Comparison of ENCODE assay signal across 16 cellular contexts in genomic region chr20:58614984-58615760, GRCh38. TPM values are rescaled to one million over a fixed set of nuclear protein-coding genes. Genes with fewer than 3 reads are reported as not detected.
DNase-seq lines count a peak whose midpoint lies in the region; ATAC-seq, FAIRE-seq and TF ChIP-seq lines count a peak whose summit lies in the region.
"Had no signal": no experiment of that assay in that cellular context is flagged by ENCODE, and none has a peak within 500 bp of the region (broad histone marks: within the 10 kb centered on the region; RNA-seq: fewer than 3 reads in every experiment).

No MANE protein-coding gene starts in this region.

- FAIRE-seq in bronchial epithelial cell (lab: Jason Lieb, UNC), result peak; percentile 77
- FAIRE-seq: GM19239 had no signal

- DNase-seq in NCI-H1105 treated with DMSO at 0.1 percent for 48 hours (lab: John Stamatoyannopoulos, UW) (peak; percentile 2), NCI-H1105 (lab: John Stamatoyannopoulos, UW) (no peak), Right ventricle myocardium inferior (ENCODE audit: missing footprints) (peak; percentile 54), left ventricle myocardium inferior (no peak), bronchial epithelial cell (ENCODE audit: low read depth) (no peak), GM10248 (ENCODE audit: extremely low spot score) (no peak), globus pallidus (ENCODE audit: low spot score) (no peak), DMS 273 (lab: John Stamatoyannopoulos, UW; ENCODE audit: unreplicated experiment) (no peak)
- DNase-seq: 8988T, DMS 273 treated with DMSO at 0.1 percent for 48 hours, HFFc6, NCI-H1436 treated with DMSO at 0.1 percent for 48 hours, NCI-H2081 treated with DMSO at 0.1 percent for 48 hours, SJCRH30, T-helper 17 cell had no signal

- no peak for TF ChIP-seq CTCF in left ventricle myocardium inferior (IDR thresholded peaks at IDR 0.05; ENCODE audit: borderline replicate concordance)
- no peak for TF ChIP-seq CTCF in bronchial epithelial cell (IDR thresholded peaks at IDR 0.05; ENCODE audit: insufficient read depth, low read length, severe bottlenecking)
- TF ChIP-seq CTCF in GM10248 (IDR thresholded peaks at IDR 0.05; ENCODE audit: control extremely low read depth, extremely low read depth, low read depth, missing control alignments), result no peak

- H3K36me3 ChIP-seq in left ventricle myocardium inferior, result no peaks in the 10 kb centered on the region
- H3K36me3 ChIP-seq in bronchial epithelial cell (ENCODE audit: control insufficient read depth, insufficient read depth, low read length), result no peaks in the 10 kb centered on the region
- H3K36me3 ChIP-seq: SJCRH30 had no signal

- intact Hi-C loops in Right ventricle myocardium inferior (cut with DNase I) (no loop called here), left ventricle myocardium inferior (cut with micrococcal nuclease) (no loop called here)

- peaks cover 7% of the 10 kb centered on the region for H3K9me3 ChIP-seq in left ventricle myocardium inferior (replicated peaks)
- H3K9me3 ChIP-seq: SJCRH30 had no signal

- POLR2A ChIA-PET in GM10248 (lab: Yijun Ruan, JAX), result no interaction called here

- H3K4me3 ChIP-seq in left ventricle myocardium inferior, result no peak overlapping the region
- H3K4me3 ChIP-seq in bronchial epithelial cell (ENCODE audit: low read depth, low read length), result no peak overlapping the region
- H3K4me3 ChIP-seq: SJCRH30 had no signal

- H3K27ac ChIP-seq in left ventricle myocardium inferior (replicated peaks), result no peak overlapping the region
- H3K27ac ChIP-seq: SJCRH30 had no signal

- H3K4me1 ChIP-seq in left ventricle myocardium inferior, result no peaks in the 10 kb centered on the region
- H3K4me1 ChIP-seq: SJCRH30 had no signal

- no peak for ATAC-seq in Right ventricle myocardium inferior
- ATAC-seq: T-helper 17 cell had no signal

- H3K27me3 ChIP-seq in left ventricle myocardium inferior (ENCODE audit: low read depth) (peaks cover 35% of the 10 kb centered on the region), bronchial epithelial cell (ENCODE audit: control insufficient read depth, insufficient read depth, low read length) (no peaks in the 10 kb centered on the region)

- CTCF ChIA-PET in GM10248 (lab: Yijun Ruan, JAX), result interaction anchor here (1.9 kb wide), 1 partner anchor 11 kb away, joined by 5 read pairs; no protein-coding TSS in a partner anchor

RNA-seq across cellular contexts. Expression of gene STX16, which starts 35.9 kb away (rescaled TPM):
- total RNA-seq in Right ventricle myocardium inferior (23.8 TPM), left ventricle myocardium inferior (28.0 TPM), bronchial epithelial cell (47.7 and 64.4 TPM in 2 replicates)

Comparison
In these comparisons a context has a peak if more than half of its experiments do, and no peak if none do; other contexts are left out.
1. DNase-seq: peak in NCI-H1105 treated with DMSO at 0.1 percent for 48 hours (single experiment) and Right ventricle myocardium inferior (single experiment); none in NCI-H1105 (single experiment), left ventricle myocardium inferior (single experiment), bronchial epithelial cell (single experiment), GM10248 (single experiment), globus pallidus (single experiment) and DMS 273 (single experiment).